Comparison of ENCODE assay signal across 16 cellular contexts in the genomic region with DNA sequence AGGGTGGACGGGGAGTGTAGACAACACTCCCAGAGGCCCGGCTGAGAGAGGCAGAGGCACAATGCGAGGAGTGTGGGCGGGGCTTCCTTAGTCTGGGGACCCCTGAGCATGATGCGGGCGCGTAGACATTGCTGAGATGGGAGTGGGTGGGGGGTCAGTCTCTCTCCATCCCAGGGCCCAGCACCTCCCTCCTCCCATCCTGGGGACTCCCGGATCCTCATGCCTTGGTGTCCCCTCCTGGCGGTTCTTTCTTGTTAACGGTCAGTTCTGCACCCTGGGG.
"Had no signal": no experiment of that assay in that cellular context is flagged by ENCODE, and none has a peak within 500 bp of the region (broad histone marks: within the 10 kb centered on the region; RNA-seq: fewer than 3 reads in every experiment).

No MANE protein-coding gene starts in this region.

- H3K27me3 Mint-ChIP-seq: stimulated activated naive CD8-positive, alpha-beta T cell treated with anti-CD3 and anti-CD28 coated beads, Interleukin-15, Interleukin-2, amounts not matched to agents 100 ng/mL and 50 ng/mL, for 24 hours had no signal

- H3K36me3 ChIP-seq: heart left ventricle, neutrophil, tibial artery had no signal

- H3K4me3 ChIP-seq: dorsolateral prefrontal cortex, heart left ventricle, psoas muscle, tibial artery had no signal

- DNase-seq: cortex of kidney; effector memory CD4-positive, alpha-beta T cell; hippocampal formation; mammary epithelial cell; naive thymus-derived CD4-positive, alpha-beta T cell; nephron progenitor cell; psoas muscle; stimulated activated CD4-positive, alpha-beta T cell treated with anti-CD3 and anti-CD28 coated beads, Interleukin-12 subunit alpha, Interleukin-12 subunit beta, amount 100 ng/mL, for 4 hours; stimulated activated CD4-positive, alpha-beta T cell treated with anti-CD3 and anti-CD28 coated beads, Interleukin-2, amount 100 ng/mL, for 48 hours had no signal

- H3K4me1 Mint-ChIP-seq: naive thymus-derived CD4-positive, alpha-beta T cell had no signal

- H3K4me3 Mint-ChIP-seq: naive thymus-derived CD4-positive, alpha-beta T cell; nephron progenitor cell; stimulated activated naive CD8-positive, alpha-beta T cell treated with anti-CD3 and anti-CD28 coated beads, Interleukin-15, Interleukin-2, amounts not matched to agents 100 ng/mL and 50 ng/mL, for 24 hours had no signal

- H3K27ac Mint-ChIP-seq: naive thymus-derived CD4-positive, alpha-beta T cell; stimulated activated naive CD8-positive, alpha-beta T cell treated with anti-CD3 and anti-CD28 coated beads, Interleukin-15, Interleukin-2, amounts not matched to agents 100 ng/mL and 50 ng/mL, for 24 hours had no signal

- H3K4me1 ChIP-seq: psoas muscle, tibial artery had no signal

- H3K27ac ChIP-seq: dorsolateral prefrontal cortex, neutrophil, psoas muscle, tibial artery had no signal

- H3K27me3 ChIP-seq: dorsolateral prefrontal cortex, heart left ventricle, neutrophil had no signal

- H3K9me3 ChIP-seq: neutrophil had no signal

- ATAC-seq: esophagus mucosa; naive thymus-derived CD4-positive, alpha-beta T cell; psoas muscle; sciatic nerve had no signal
